In genomic region chr12:130952545-130952954, GRCh38 we compare ENCODE assay signal across 1 cellular context.
TF ChIP-seq lines count a peak whose summit lies in the region.

No MANE protein-coding gene starts in this region.

TF ChIP-seq in HEK293, 187 proteins besides CTCF, POLR2A, EP300 and RAD21 (continued from another document):
- TF ChIP-seq BCL6B (tag by site-specific recombination; IDR thresholded peaks at IDR 0.05) = no peak
